ENCODE assay signal across 1 cellular context in genomic region chr20:57779401-57780003, GRCh38.
A peak's percentile ranks its signal among the peaks of the same experiment; 100 is the strongest.
TF ChIP-seq lines count a peak whose summit lies in the region.

No MANE protein-coding gene starts in this region.

TF ChIP-seq in H1, 55 proteins besides CTCF, POLR2A, EP300 and RAD21:
- TF ChIP-seq TEAD4 (IDR thresholded peaks at IDR 0.05; ENCODE audit: low read depth, low read length), result peak; percentile 6; the same call in 1 of the 2 replicates
- TF ChIP-seq SP2 (IDR thresholded peaks at IDR 0.05; ENCODE audit: low read length), result no peak
TF ChIP-seq in H1: peak in this region for 1.
